In the genomic region with DNA sequence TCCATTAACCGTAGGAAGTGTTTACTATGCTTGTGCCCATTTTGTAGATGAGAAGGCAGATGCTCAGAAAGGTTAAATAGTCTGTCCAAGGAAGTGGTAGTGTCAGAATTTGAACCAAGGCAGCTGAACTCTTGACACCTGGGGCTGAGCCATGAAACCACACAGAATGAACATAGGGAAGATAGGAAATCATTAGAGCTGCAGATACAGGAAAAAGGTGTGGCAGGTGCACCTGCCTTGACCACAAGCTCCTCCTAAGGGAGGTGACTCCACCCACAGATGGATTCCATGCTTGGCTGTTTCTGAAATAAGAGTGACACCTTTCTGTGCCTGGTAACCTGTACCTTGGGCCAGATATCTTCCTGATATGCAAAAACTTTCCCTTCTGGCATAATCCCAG, we compare ENCODE assay signal across 17 cellular contexts.
A peak's percentile ranks its signal among the peaks of the same experiment; 100 is the strongest.
DNase-seq lines count a peak whose midpoint lies in the region; ATAC-seq and TF ChIP-seq lines count a peak whose summit lies in the region.
"Had no signal": no experiment of that assay in that cellular context is flagged by ENCODE, and none has a peak within 500 bp of the region (broad histone marks: within the 10 kb centered on the region; RNA-seq: fewer than 3 reads in every experiment).

No MANE protein-coding gene starts in this region.

- H3K9ac ChIP-seq in colonic mucosa (ENCODE audit: low read depth in 2 of 2, low read length in 2 of 2) = no peak overlapping the region
- H3K9ac ChIP-seq: BLaER1 had no signal

- intact Hi-C loops in colonic mucosa (cut with DNase I) = no loop called here

- peaks cover 12% of the 10 kb centered on the region for H3K27me3 Mint-ChIP-seq in memory B cell

- no peaks in the 10 kb centered on the region for H3K4me1 ChIP-seq in colonic mucosa

- H3K4me3 ChIP-seq in Jurkat, Clone E6-1 (ENCODE audit: low read length) = no peak overlapping the region
- H3K4me3 ChIP-seq in colonic mucosa = no peak overlapping the region
- H3K4me3 ChIP-seq: BLaER1, PC-9 had no signal

- no peak overlapping the region for H3K4me3 Mint-ChIP-seq in memory B cell
- H3K4me3 Mint-ChIP-seq: CD8-positive, alpha-beta memory T cell had no signal

- no peak overlapping the region for H3K27ac Mint-ChIP-seq in memory B cell

- no peaks in the 10 kb centered on the region for H3K27me3 ChIP-seq in colonic mucosa
- H3K27me3 ChIP-seq: BLaER1 had no signal

- ATAC-seq in memory B cell (ENCODE audit: low read depth) = peak; percentile 33
- ATAC-seq: HCT116 had no signal

- peak; percentile 53 for DNase-seq in Jurkat, Clone E6-1 (ENCODE audit: low read depth, low spot score)
- peak; percentile 88 for DNase-seq in NCI-H187 treated with DMSO at 0.1 percent for 48 hours (lab: John Stamatoyannopoulos, UW)
- DNase-seq in NCI-H748 treated with DMSO at 0.1 percent for 48 hours (lab: John Stamatoyannopoulos, UW) = peak; percentile 5
- no peak for DNase-seq in memory B cell (ENCODE audit: low spot score in 2 of 2)
- no peak for DNase-seq in NOMO-1 (lab: John Stamatoyannopoulos, UW; ENCODE audit: unreplicated experiment in 2 of 2)
- DNase-seq in NCI-H82 (lab: John Stamatoyannopoulos, UW) = no peak
- DNase-seq in colonic mucosa = no peak
- DNase-seq: CD8-positive, alpha-beta memory T cell; DMS 273 treated with DMSO at 0.1 percent for 48 hours; MV-4-11; NCI-H146; NK-92 treated with Interleukin-12 subunit alpha and Interleukin-12 subunit beta, amount 100 ng/mL, for 24 hours; PC-9; Right ventricle myocardium superior; T-helper 2 cell had no signal

- no peak overlapping the region for H3K27ac ChIP-seq in colonic mucosa
- H3K27ac ChIP-seq: BLaER1, PC-9 had no signal

- TF ChIP-seq CTCF in colonic mucosa (IDR thresholded peaks at IDR 0.05) = no peak

- peaks cover 33% of the 10 kb centered on the region for H3K4me1 Mint-ChIP-seq in memory B cell

- H3K9me3 ChIP-seq in colonic mucosa = no peaks in the 10 kb centered on the region
- H3K9me3 ChIP-seq: BLaER1 had no signal

- H3K36me3 ChIP-seq in colonic mucosa = no peaks in the 10 kb centered on the region
- H3K36me3 ChIP-seq: BLaER1 had no signal

- no peaks in the 10 kb centered on the region for H3K36me3 Mint-ChIP-seq in memory B cell
- H3K36me3 Mint-ChIP-seq: CD8-positive, alpha-beta memory T cell had no signal

- peaks cover 4% of the 10 kb centered on the region for H3K9me3 Mint-ChIP-seq in memory B cell
- H3K9me3 Mint-ChIP-seq: CD8-positive, alpha-beta memory T cell had no signal

Comparison
In these comparisons a context has a peak if more than half of its experiments do, and no peak if none do; other contexts are left out.
1. DNase-seq: peak in Jurkat, Clone E6-1 (single experiment), NCI-H187 treated with DMSO at 0.1 percent for 48 hours (single experiment) and NCI-H748 treated with DMSO at 0.1 percent for 48 hours (single experiment); none in memory B cell (0 of 2), NOMO-1 (0 of 2), NCI-H82 (single experiment) and colonic mucosa (single experiment).